9 cellular contexts compared by ENCODE assay signal in the genomic region with DNA sequence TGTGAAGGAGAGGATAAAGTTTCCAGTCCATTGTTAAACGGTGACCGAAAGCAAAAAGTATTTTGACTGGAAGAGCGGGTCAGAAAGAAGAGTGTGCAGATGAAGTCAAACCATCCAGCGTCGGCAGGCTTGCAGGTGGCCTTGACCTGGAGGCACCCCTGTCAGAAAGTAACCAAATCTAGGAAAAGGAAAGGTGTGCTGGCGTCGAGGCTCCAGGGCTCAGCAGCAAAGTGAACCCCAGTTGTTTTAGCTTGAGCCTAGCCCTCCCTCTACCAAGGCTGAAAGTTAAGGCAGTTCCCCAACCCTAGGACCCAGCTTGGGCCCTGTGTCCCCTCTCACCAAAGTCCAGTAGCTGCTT. TPM values are rescaled to one million over a fixed set of nuclear protein-coding genes. Genes with fewer than 3 reads are reported as not detected.
DNase-seq lines count a peak whose midpoint lies in the region; ATAC-seq, FAIRE-seq and TF ChIP-seq lines count a peak whose summit lies in the region.
"Had no signal": no experiment of that assay in that cellular context is flagged by ENCODE, and none has a peak within 500 bp of the region (broad histone marks: within the 10 kb centered on the region; RNA-seq: fewer than 3 reads in every experiment).

No MANE protein-coding gene starts in this region.

- H3K4me2 ChIP-seq in GM23248 (ENCODE audit: unreplicated experiment), result peak overlapping the region; percentile 82

- no peaks in the 10 kb centered on the region for H3K27me3 Mint-ChIP-seq in MCF 10A (ENCODE audit: insufficient read depth, unreplicated experiment)

- in situ Hi-C loops in GM23248 (cut with MboI), result no loop called here

- BruUV-seq in MCF 10A (replicated peaks; lab: Mats Ljungman, UMichigan), result no TSS peak

- peak overlapping the region; percentile 80 for H3K9ac ChIP-seq in GM23248

- peak overlapping the region; percentile 72 for H3K4me3 Mint-ChIP-seq in MCF 10A (ENCODE audit: unreplicated experiment)

- WGBS in GM23248 (ENCODE audit: low coverage in 1 of 2, low lambda C conversion rate in 2 of 2, missing lambda C conversion rate in 2 of 2), 2 experiments, result 1 to 5% methylated on average over 7 of the region's 7 CpGs
- 8 to 42% methylated on average over 7 of the region's 7 CpGs for WGBS in sigmoid colon, 2 donors

- no peak for TF ChIP-seq POLR2A in sigmoid colon (IDR thresholded peaks at IDR 0.05)

- POLR2A ChIA-PET in MCF 10A (lab: Yijun Ruan, JAX), result interaction anchor here (0.6 to 6.2 kb wide), 9 partner anchors 13 to 95 kb away, joined by 3 to 61 read pairs (median 3); no protein-coding TSS in a partner anchor

- H4K20me1 ChIP-seq in GM23248 (ENCODE audit: insufficient read depth), result no peaks in the 10 kb centered on the region

- ATAC-seq in HG03565 (IDR thresholded peaks at IDR 0.05; ENCODE audit: unreplicated experiment), result no peak

- H3K9me3 ChIP-seq in GM23248 (ENCODE audit: low read depth), result no peaks in the 10 kb centered on the region
- no peaks in the 10 kb centered on the region for H3K9me3 ChIP-seq in sigmoid colon

- no peaks in the 10 kb centered on the region for H3K9me2 ChIP-seq in GM23248 (ENCODE audit: insufficient read depth)

- H3K27me3 ChIP-seq in GM23248 (replicated peaks; ENCODE audit: insufficient read depth) (no peaks in the 10 kb centered on the region), sigmoid colon (no peaks in the 10 kb centered on the region)

- no peak for TF ChIP-seq CTCF in MCF 10A (IDR thresholded peaks at IDR 0.05; ENCODE audit: unreplicated experiment)
- no peak for TF ChIP-seq CTCF in sigmoid colon (IDR thresholded peaks at IDR 0.05)

- H3K27ac ChIP-seq in GM23248 (peak overlapping the region; percentile 52; the same call in 1 of the 2 replicates), sigmoid colon (peak overlapping the region; percentile 92 to 99 (median 95))

- peak overlapping the region; percentile 84 for H3K27ac Mint-ChIP-seq in MCF 10A (ENCODE audit: low read depth, unreplicated experiment)

- H3K36me3 ChIP-seq in GM23248 (ENCODE audit: low read depth), result no peaks in the 10 kb centered on the region
- peaks cover 38 to 46% (median 43%) of the 10 kb centered on the region in 4 donors for H3K36me3 ChIP-seq in sigmoid colon

- no peaks in the 10 kb centered on the region for H3F3A ChIP-seq in GM23248 (ENCODE audit: insufficient read depth)

- no peak for TF ChIP-seq EP300 in sigmoid colon (IDR thresholded peaks at IDR 0.05)

- peaks cover 23% of the 10 kb centered on the region for H3K36me3 Mint-ChIP-seq in MCF 10A (ENCODE audit: insufficient read depth, unreplicated experiment)

- intact Hi-C loops in MCF 10A (cut with micrococcal nuclease) (loop anchor here (2.0 kb wide), 1 partner anchor 51 kb away; no protein-coding TSS in a partner anchor), sigmoid colon (cut with DNase I) (loop anchor here (1.0 to 2.0 kb wide), 2 partner anchors 46 to 89 kb away; no protein-coding TSS in a partner anchor)

- H3K4me1 ChIP-seq in GM23248 (ENCODE audit: insufficient read depth), result peaks cover 4% of the 10 kb centered on the region; the same call in 1 of the 2 replicates
- peaks cover 0 to 46% (median 40%) of the 10 kb centered on the region in 4 donors for H3K4me1 ChIP-seq in sigmoid colon

- FAIRE-seq in islet of Langerhans (lab: Jason Lieb, UNC), result peak; percentile 24

- H3K4me3 ChIP-seq in GM23248 (peak overlapping the region; percentile 94), sigmoid colon (peak overlapping the region; percentile 70 to 93 (median 83))

- H3K4me1 Mint-ChIP-seq in MCF 10A (ENCODE audit: insufficient read depth, unreplicated experiment), result peaks cover 13% of the 10 kb centered on the region

- H2AFZ ChIP-seq in GM23248, result peak overlapping the region; percentile 95

- no peaks in the 10 kb centered on the region for H3K9me3 Mint-ChIP-seq in MCF 10A (ENCODE audit: unreplicated experiment)

- H3K79me2 ChIP-seq in GM23248 (ENCODE audit: insufficient read depth), result no peaks in the 10 kb centered on the region

- CTCF ChIA-PET in MCF 10A (lab: Yijun Ruan, JAX), result interaction anchor here (0.6 to 2.1 kb wide), 7 partner anchors 17 to 96 kb away, joined by 3 to 9 read pairs (median 4); no protein-coding TSS in a partner anchor

- DNase-seq in GM23248 (peak; percentile 34), MCF 10A (ENCODE audit: unreplicated experiment) (peak; percentile 25), sigmoid colon (no peak), NCI-H1048 (lab: John Stamatoyannopoulos, UW) (no peak), SIG-M5 (lab: John Stamatoyannopoulos, UW) (no peak)
- no peak for DNase-seq in central memory CD4-positive, alpha-beta T cell
- DNase-seq: stimulated activated naive CD4-positive, alpha-beta T cell had no signal

RNA-seq across cellular contexts. Expression of gene PDK4, which starts 0.5 kb away (rescaled TPM):
- 1.0 and 1.5 TPM in 2 replicates for total RNA-seq in GM23248 (2014; rRNA removed; shearing (Covaris generic))
- 1.2 and 1.4 TPM in 2 replicates for polyA plus RNA-seq in GM23248 (2016; fragmentation: Nextera tagmentation; extraction: Ambion mirVana)
- 1.2 and 1.3 TPM in 2 replicates for total RNA-seq in MCF 10A (2022)
- total RNA-seq in sigmoid colon, result 1,000 to 10,000 TPM in 1 of 4 donors, 100 to 1,000 TPM in 3; 254 to 1,066 (median 595) TPM
- polyA plus RNA-seq in sigmoid colon, result 100 to 1,000 TPM in 1 of 3 donors, 10 to 100 TPM in 2; 38.4 to 162 (median 48.0) TPM

Comparison
In these comparisons a context has a peak if more than half of its experiments do, and no peak if none do; other contexts are left out.
1. DNase-seq: peak in GM23248 (single experiment) and MCF 10A (single experiment); none in sigmoid colon (single experiment), NCI-H1048 (single experiment), SIG-M5 (single experiment) and central memory CD4-positive, alpha-beta T cell (single experiment).
2. RNA of gene PDK4, which starts 0.5 kb away (total RNA-seq): 254 to 1,066 TPM in sigmoid colon; 1.0 to 1.5 TPM in GM23248 and 1.2 to 1.3 TPM in MCF 10A; every median in the first group is over 100 times any median in the second.